1 cellular context compared by ENCODE assay signal in genomic region chr2:52776571-52776970, GRCh38.
TF ChIP-seq lines count a peak whose summit lies in the region.

No MANE protein-coding gene starts in this region.

TF ChIP-seq in SK-N-SH, 30 proteins besides CTCF, POLR2A, EP300 and RAD21:
- TF ChIP-seq, protein P1, sequence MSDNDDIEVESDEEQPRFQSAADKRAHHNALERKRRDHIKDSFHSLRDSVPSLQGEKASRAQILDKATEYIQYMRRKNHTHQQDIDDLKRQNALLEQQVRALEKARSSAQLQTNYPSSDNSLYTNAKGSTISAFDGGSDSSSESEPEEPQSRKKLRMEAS (IDR thresholded peaks at IDR 0.05; ENCODE audit: low read depth): no peak
- TF ChIP-seq, protein P2, sequence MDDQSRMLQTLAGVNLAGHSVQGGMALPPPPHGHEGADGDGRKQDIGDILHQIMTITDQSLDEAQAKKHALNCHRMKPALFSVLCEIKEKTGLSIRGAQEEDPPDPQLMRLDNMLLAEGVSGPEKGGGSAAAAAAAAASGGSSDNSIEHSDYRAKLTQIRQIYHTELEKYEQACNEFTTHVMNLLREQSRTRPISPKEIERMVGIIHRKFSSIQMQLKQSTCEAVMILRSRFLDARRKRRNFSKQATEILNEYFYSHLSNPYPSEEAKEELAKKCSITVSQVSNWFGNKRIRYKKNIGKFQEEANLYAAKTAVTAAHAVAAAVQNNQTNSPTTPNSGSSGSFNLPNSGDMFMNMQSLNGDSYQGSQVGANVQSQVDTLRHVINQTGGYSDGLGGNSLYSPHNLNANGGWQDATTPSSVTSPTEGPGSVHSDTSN (IDR thresholded peaks at IDR 0.05): no peak
- TF ChIP-seq RCOR1 (IDR thresholded peaks at IDR 0.05; ENCODE audit: low read length) (no peak), TCF12 (IDR thresholded peaks at IDR 0.05) (no peak), CHD2 (IDR thresholded peaks at IDR 0.05; ENCODE audit: low read length, partially characterized antibody) (no peak), NFIC (IDR thresholded peaks at IDR 0.05; ENCODE audit: borderline replicate concordance) (no peak), TAF1 (IDR thresholded peaks at IDR 0.05; ENCODE audit: borderline replicate concordance, low read depth, low read length) (no peak), GATA2 (CRISPR knock-in tag; IDR thresholded peaks at IDR 0.05) (no peak), MEF2A (IDR thresholded peaks at IDR 0.05; ENCODE audit: borderline replicate concordance, low read depth) (no peak), GABPA (IDR thresholded peaks at IDR 0.05; ENCODE audit: low read depth) (no peak), RFX5 (IDR thresholded peaks at IDR 0.05; ENCODE audit: low read length) (no peak), IRF3 (IDR thresholded peaks at IDR 0.05; ENCODE audit: low read depth, low read length) (no peak), POLR2AphosphoS5 (IDR thresholded peaks at IDR 0.05; ENCODE audit: low read depth, low read length) (no peak)
- TF ChIP-seq, protein P3, sequence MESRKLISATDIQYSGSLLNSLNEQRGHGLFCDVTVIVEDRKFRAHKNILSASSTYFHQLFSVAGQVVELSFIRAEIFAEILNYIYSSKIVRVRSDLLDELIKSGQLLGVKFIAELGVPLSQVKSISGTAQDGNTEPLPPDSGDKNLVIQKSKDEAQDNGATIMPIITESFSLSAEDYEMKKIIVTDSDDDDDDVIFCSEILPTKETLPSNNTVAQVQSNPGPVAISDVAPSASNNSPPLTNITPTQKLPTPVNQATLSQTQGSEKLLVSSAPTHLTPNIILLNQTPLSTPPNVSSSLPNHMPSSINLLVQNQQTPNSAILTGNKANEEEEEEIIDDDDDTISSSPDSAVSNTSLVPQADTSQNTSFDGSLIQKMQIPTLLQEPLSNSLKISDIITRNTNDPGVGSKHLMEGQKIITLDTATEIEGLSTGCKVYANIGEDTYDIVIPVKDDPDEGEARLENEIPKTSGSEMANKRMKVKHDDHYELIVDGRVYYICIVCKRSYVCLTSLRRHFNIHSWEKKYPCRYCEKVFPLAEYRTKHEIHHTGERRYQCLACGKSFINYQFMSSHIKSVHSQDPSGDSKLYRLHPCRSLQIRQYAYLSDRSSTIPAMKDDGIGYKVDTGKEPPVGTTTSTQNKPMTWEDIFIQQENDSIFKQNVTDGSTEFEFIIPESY (IDR thresholded peaks at IDR 0.05; ENCODE audit: borderline replicate concordance, low read depth): no peak
